12 cellular contexts compared by ENCODE assay signal in genomic region chr12:64744422-64745258, GRCh38. TPM values are rescaled to one million over a fixed set of nuclear protein-coding genes. Genes with fewer than 3 reads are reported as not detected.
A peak's percentile ranks its signal among the peaks of the same experiment; 100 is the strongest.
DNase-seq lines count a peak whose midpoint lies in the region; ATAC-seq and TF ChIP-seq lines count a peak whose summit lies in the region.
"Had no signal": no experiment of that assay in that cellular context is flagged by ENCODE, and none has a peak within 500 bp of the region (broad histone marks: within the 10 kb centered on the region; RNA-seq: fewer than 3 reads in every experiment).

No MANE protein-coding gene starts in this region.

- TF ChIP-seq CTCF in Caco-2 (IDR thresholded peaks at IDR 0.05; ENCODE audit: insufficient read depth in 1 of 2, low read depth in 1 of 2, low read length in 1 of 2, severe bottlenecking in 1 of 2, unreplicated experiment in 1 of 2), result no peak
- TF ChIP-seq CTCF in PC-9 (conservative IDR thresholded peaks at IDR 0.05), result no peak
- TF ChIP-seq CTCF in epithelial cell of esophagus (IDR thresholded peaks at IDR 0.05; ENCODE audit: insufficient read depth, low read depth, low read length, missing control alignments), result no peak
- no peak for TF ChIP-seq CTCF in osteocyte (IDR thresholded peaks at IDR 0.05)

- intact Hi-C loops in Caco-2 (cut with micrococcal nuclease; ENCODE audit: unreplicated experiment), result loop anchor here (5.0 kb wide), 1 partner anchor 38 kb away; no protein-coding TSS in a partner anchor
- intact Hi-C loops in PC-9 (cut with micrococcal nuclease; ENCODE audit: unreplicated experiment), result no loop called here

- H3K36me3 Mint-ChIP-seq in Caco-2 (ENCODE audit: insufficient read depth, unreplicated experiment) (peaks cover 33% of the 10 kb centered on the region), osteocyte (ENCODE audit: unreplicated experiment) (peaks cover 62% of the 10 kb centered on the region), T-cell (peaks cover 77% of the 10 kb centered on the region)

- peak overlapping the region; percentile 35 for H3K27ac Mint-ChIP-seq in Caco-2 (ENCODE audit: unreplicated experiment)
- peak overlapping the region; percentile 47 for H3K27ac Mint-ChIP-seq in osteocyte (ENCODE audit: unreplicated experiment)
- H3K27ac Mint-ChIP-seq in T-cell, result no peak overlapping the region
- H3K27ac Mint-ChIP-seq: activated T-cell treated with anti-CD3 and anti-CD28 coated beads, Interleukin-2, amount 50 U/mL, for 72 hours had no signal

- H3K4me1 ChIP-seq in Caco-2 (peaks cover 21% of the 10 kb centered on the region), PC-9 (replicated peaks; ENCODE audit: insufficient read depth) (peaks cover 30% of the 10 kb centered on the region)
- H3K4me1 ChIP-seq: testis had no signal

- CTCF ChIA-PET in Caco-2 (lab: Charles Lee), result interaction anchor here (0.9 kb wide), 1 partner anchor 37 kb away, joined by 5 read pairs; no protein-coding TSS in a partner anchor
- CTCF ChIA-PET in PC-9 (lab: Charles Lee), result no interaction called here
- CTCF ChIA-PET in T-cell (lab: Charles Lee), result interaction anchor here (0.5 to 1.4 kb wide), 2 partner anchors 22 to 195 kb away, joined by 3 to 4 read pairs; no protein-coding TSS in a partner anchor

- peak overlapping the region; percentile 62 for H3K27ac ChIP-seq in PC-9
- H3K27ac ChIP-seq: testis had no signal

- no peak for ATAC-seq in T-cell (replicated peaks in 1 of 4)
- no peak for ATAC-seq in GM19397 (IDR thresholded peaks at IDR 0.05; ENCODE audit: unreplicated experiment)
- ATAC-seq in GM21619 (IDR thresholded peaks at IDR 0.05; ENCODE audit: unreplicated experiment), result no peak
- ATAC-seq: activated T-cell treated with anti-CD3 and anti-CD28 coated beads, Interleukin-2, amount 50 U/mL, for 72 hours had no signal

- H2AFZ ChIP-seq in PC-9, result no peak overlapping the region

- H3K4me3 Mint-ChIP-seq in Caco-2 (ENCODE audit: unreplicated experiment), result no peak overlapping the region
- H3K4me3 Mint-ChIP-seq in osteocyte (ENCODE audit: unreplicated experiment), result peak overlapping the region; percentile 18
- no peak overlapping the region for H3K4me3 Mint-ChIP-seq in T-cell
- H3K4me3 Mint-ChIP-seq: activated T-cell treated with anti-CD3 and anti-CD28 coated beads, Interleukin-2, amount 50 U/mL, for 72 hours had no signal

- H3K27me3 Mint-ChIP-seq in Caco-2 (ENCODE audit: insufficient read depth, unreplicated experiment) (no peaks in the 10 kb centered on the region), osteocyte (ENCODE audit: unreplicated experiment) (no peaks in the 10 kb centered on the region), T-cell (no peaks in the 10 kb centered on the region)

- no peaks in the 10 kb centered on the region for H3K79me2 ChIP-seq in PC-9 (ENCODE audit: low read depth)

- DNase-seq in Caco-2 (peak in 1 of 2 experiments; percentile 42), PC-9 (peak in 1 of 2 experiments; percentile 64), epithelial cell of esophagus (ENCODE audit: low read depth) (peak; percentile 42), osteocyte (ENCODE audit: extremely low spot score, unreplicated experiment) (no peak), T-cell (no peak)
- DNase-seq in activated CD4-positive, CD25-positive, alpha-beta regulatory T cell treated with anti-CD3 and anti-CD28 coated beads, Interleukin-2, amount 50 U/mL, for 72 hours, result no peak
- DNase-seq: activated T-cell treated with anti-CD3 and anti-CD28 coated beads, Interleukin-2, amount 50 U/mL, for 72 hours; C1 segment of cervical spinal cord; NCI-H524 treated with DMSO at 0.1 percent for 48 hours; testis had no signal

- H3K9me3 Mint-ChIP-seq in Caco-2 (ENCODE audit: unreplicated experiment), result no peaks in the 10 kb centered on the region
- H3K9me3 Mint-ChIP-seq in osteocyte (ENCODE audit: unreplicated experiment), result no peaks in the 10 kb centered on the region
- no peaks in the 10 kb centered on the region for H3K9me3 Mint-ChIP-seq in T-cell
- H3K9me3 Mint-ChIP-seq: activated T-cell treated with anti-CD3 and anti-CD28 coated beads, Interleukin-2, amount 50 U/mL, for 72 hours had no signal

- H3K4me2 ChIP-seq in PC-9, result peak overlapping the region; percentile 67

- no TSS peak for BruUV-seq in Caco-2 (replicated peaks; lab: Mats Ljungman, UMichigan)
- BruUV-seq in PC-9 (replicated peaks; lab: Mats Ljungman, UMichigan), result no TSS peak

- no peaks in the 10 kb centered on the region for H3K9me3 ChIP-seq in Caco-2
- H3K9me3 ChIP-seq in PC-9 (ENCODE audit: insufficient read depth, low read depth), result no peaks in the 10 kb centered on the region
- H3K9me3 ChIP-seq: testis had no signal

- H3K27me3 ChIP-seq in Caco-2 (replicated peaks; ENCODE audit: control insufficient read depth, insufficient read depth, low read length) (no peaks in the 10 kb centered on the region), PC-9 (ENCODE audit: insufficient read depth, low read depth) (no peaks in the 10 kb centered on the region)
- H3K27me3 ChIP-seq: testis had no signal

- no peaks in the 10 kb centered on the region for H3K9me2 ChIP-seq in PC-9 (ENCODE audit: insufficient read depth)

- POLR2A ChIA-PET in Caco-2 (lab: Charles Lee) (interaction anchor here (0.7 kb wide), 1 partner anchor 1475 kb away, joined by 9 read pairs; no protein-coding TSS in a partner anchor), PC-9 (lab: Charles Lee; ENCODE audit: unreplicated experiment) (interaction anchor here (0.6 kb wide), 1 partner anchor 1291 kb away, joined by 22 read pairs; no protein-coding TSS in a partner anchor), T-cell (lab: Charles Lee) (no interaction called here)

- H3K36me3 ChIP-seq in Caco-2 (ENCODE audit: control insufficient read depth, insufficient read depth, low read length) (peaks cover 2% of the 10 kb centered on the region; the same call in 1 of the 2 replicates), PC-9 (ENCODE audit: low read depth) (peaks cover 32% of the 10 kb centered on the region)

- H4K20me1 ChIP-seq in PC-9 (ENCODE audit: insufficient read depth), result no peaks in the 10 kb centered on the region

- H3F3A ChIP-seq in PC-9 (ENCODE audit: insufficient read depth, low read depth), result peaks cover 24% of the 10 kb centered on the region

- H3K4me1 Mint-ChIP-seq in Caco-2 (ENCODE audit: low read depth, unreplicated experiment), result peaks cover 11% of the 10 kb centered on the region
- peaks cover 18% of the 10 kb centered on the region for H3K4me1 Mint-ChIP-seq in osteocyte (ENCODE audit: unreplicated experiment)
- H3K4me1 Mint-ChIP-seq in T-cell, result peaks cover 0 to 3% (median 2%) of the 10 kb centered on the region in 3 donors

- H3K4me3 ChIP-seq in Caco-2 (ENCODE audit: low read depth, low read length) (no peak overlapping the region), PC-9 (peak overlapping the region; percentile 34; the same call in 1 of the 2 replicates), epithelial cell of esophagus (ENCODE audit: low read length) (no peak overlapping the region)
- H3K4me3 ChIP-seq: testis had no signal

RNA-seq across cellular contexts. Expression of gene GNS, which starts 14.6 kb away (rescaled TPM):
- total RNA-seq in Caco-2 (2022), result 62.9 and 75.1 TPM in 2 replicates
- total RNA-seq in PC-9 (2021), result 68.4 and 74.9 TPM in 2 replicates
- 150 and 166 TPM in 2 replicates for total RNA-seq in osteocyte
- total RNA-seq in T-cell, result 10 to 100 TPM; 22.9 to 29.4 (median 25.5) TPM

Comparison
In these comparisons a context has a peak if more than half of its experiments do, and no peak if none do; other contexts are left out.
1. H3K27ac Mint-ChIP-seq: peak in Caco-2 (single experiment) and osteocyte (single experiment); none in T-cell (0 of 2).
2. POLR2A ChIA-PET loops: an anchor here in Caco-2 (0.7 kb wide) and PC-9 (0.6 kb wide); none called in T-cell.